8 cellular contexts compared by ENCODE assay signal in genomic region chr6:145815351-145815772, GRCh38. TPM values are rescaled to one million over a fixed set of nuclear protein-coding genes. Genes with fewer than 3 reads are reported as not detected.
DNase-seq lines count a peak whose midpoint lies in the region; ATAC-seq and TF ChIP-seq lines count a peak whose summit lies in the region.

No MANE protein-coding gene starts in this region.

- H3K36me3 ChIP-seq in SJSA1 (peaks cover 6% of the 10 kb centered on the region; the same call in 1 of the 2 replicates), muscle layer of colon (ENCODE audit: insufficient read depth, low read length) (no peaks in the 10 kb centered on the region)

- DNase-seq in AG04449 (ENCODE audit: low read depth, low spot score), result no peak
- peak in 1 of 2 experiments; percentile 49 for DNase-seq in SJSA1 (ENCODE audit: low read depth in 1 of 2, low spot score in 2 of 2)
- peak; percentile 21 for DNase-seq in epidermal melanocyte (ENCODE audit: insufficient read length, low spot score)

- POLR2A ChIA-PET in AG04449 (lab: Yijun Ruan, JAX), result interaction anchor here (0.5 to 2.2 kb wide), 3 partner anchors 14 to 80 kb away, joined by 3 to 16 read pairs (median 4); partner anchors contain the start of gene EPM2A

- H3K9ac ChIP-seq in muscle layer of colon (ENCODE audit: low read length), result peak overlapping the region; percentile 99

- CTCF ChIA-PET in AG04449 (lab: Yijun Ruan, JAX), result interaction anchor here (0.6 to 1.5 kb wide), 3 partner anchors 15 to 728 kb away, joined by 3 to 8 read pairs (median 3); partner anchors contain the start of gene RAB32

- H3K27ac ChIP-seq in SJSA1, result peak overlapping the region; percentile 81
- H3K27ac ChIP-seq in muscle layer of colon (ENCODE audit: low read depth, low read length), result peak overlapping the region; percentile 97

- no peaks in the 10 kb centered on the region for H3K9me3 ChIP-seq in SJSA1 (replicated peaks)
- no peaks in the 10 kb centered on the region for H3K9me3 ChIP-seq in muscle layer of colon (ENCODE audit: low read length)

- ATAC-seq in GM18505 (IDR thresholded peaks at IDR 0.05; ENCODE audit: unreplicated experiment) (peak; percentile 2), HG03064 (IDR thresholded peaks at IDR 0.05; ENCODE audit: low read depth, unreplicated experiment) (peak; percentile 5), HG03521 (IDR thresholded peaks at IDR 0.05; ENCODE audit: unreplicated experiment) (no peak)
- no peak for ATAC-seq in activated CD4-positive, CD25-positive, alpha-beta regulatory T cell treated with anti-CD3 and anti-CD28 coated beads, Interleukin-2, amount 50 U/mL, for 24 hours

- no peak for TF ChIP-seq POLR2A in GM18505 (IDR thresholded peaks at IDR 0.05; ENCODE audit: borderline replicate concordance, extremely low read depth, insufficient read depth, insufficient read length)

- H3K4me3 ChIP-seq in AG04449 (ENCODE audit: low read depth, low read length), result peak overlapping the region; percentile 79
- peak overlapping the region; percentile 91 for H3K4me3 ChIP-seq in SJSA1
- peak overlapping the region; percentile 71 to 84 for H3K4me3 ChIP-seq in muscle layer of colon (ENCODE audit: low read depth in 1 of 2, low read length in 2 of 2)

- no peak for TF ChIP-seq CTCF in AG04449 (IDR thresholded peaks at IDR 0.05; ENCODE audit: insufficient read depth, low read length, missing control alignments)

- H3K4me1 ChIP-seq in SJSA1 (replicated peaks) (peaks cover 11% of the 10 kb centered on the region), muscle layer of colon (ENCODE audit: insufficient read depth, low read length) (peaks cover 23% of the 10 kb centered on the region)

- H3K27me3 ChIP-seq in SJSA1 (replicated peaks), result no peaks in the 10 kb centered on the region
- H3K27me3 ChIP-seq in muscle layer of colon (ENCODE audit: control insufficient read depth in 1 of 2, insufficient read depth in 2 of 2, low read length in 2 of 2), result no peaks in the 10 kb centered on the region

RNA-seq across cellular contexts. Expression of gene FBXO30, which starts 0.8 kb away (rescaled TPM):
- total RNA-seq in SJSA1 (2014; rRNA removed; shearing (Covaris generic)), result 9.5 and 10.4 TPM in 2 replicates

Comparison
In these comparisons a context has a peak if more than half of its experiments do, and no peak if none do; other contexts are left out.
1. ATAC-seq: peak in GM18505 (single experiment) and HG03064 (single experiment); none in HG03521 (single experiment) and activated CD4-positive, CD25-positive, alpha-beta regulatory T cell treated with anti-CD3 and anti-CD28 coated beads, Interleukin-2, amount 50 U/mL, for 24 hours (0 of 2).
2. Peak in every context shown above with its lines, with median percentiles within 50 percentile points of each other: H3K4me3 ChIP-seq.